In the genomic region with DNA sequence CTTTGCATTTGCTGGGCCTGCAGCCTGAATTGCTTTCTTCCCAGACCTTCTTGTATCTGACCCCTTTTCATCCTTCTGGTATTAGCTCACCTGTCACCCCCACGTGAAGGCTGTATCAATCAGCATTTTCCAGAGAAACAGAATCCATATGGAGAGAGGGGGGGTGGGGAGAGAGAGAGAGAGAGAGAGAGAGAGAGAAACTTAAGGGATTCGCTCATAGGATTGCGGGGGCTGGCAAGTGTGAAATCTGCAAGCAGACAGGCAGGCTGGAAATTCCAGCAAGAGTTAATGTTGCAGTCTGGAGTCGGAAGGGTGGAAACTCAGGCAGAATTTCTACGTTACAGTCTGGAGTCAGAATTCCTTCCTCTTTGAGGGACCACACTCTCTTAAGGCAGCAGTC, we compare ENCODE assay signal across 36 cellular contexts.
"Had no signal": no experiment of that assay in that cellular context is flagged by ENCODE, and none has a peak within 500 bp of the region (broad histone marks: within the 10 kb centered on the region; RNA-seq: fewer than 3 reads in every experiment).

No MANE protein-coding gene starts in this region.

- H3K9me3 Mint-ChIP-seq: activated CD4-positive, alpha-beta T cell treated with anti-CD3 and anti-CD28 coated beads, Interleukin-2, amount 10 ng/mL, durations not matched to agents 7 days and 5 days; activated naive CD4-positive, alpha-beta T cell treated with anti-CD3 and anti-CD28 coated beads, Interleukin-2, amount 50 U/mL, for 24 hours; activated naive CD8-positive, alpha-beta T cell treated with anti-CD3 and anti-CD28 coated beads, Interleukin-2, amount 10 ng/mL, durations not matched to agents 7 days and 5 days; activated T-cell treated with anti-CD3 and anti-CD28 coated beads, Interleukin-2, amount 50 U/mL, for 24 hours; activated T-helper 2 cell treated with anti-CD3 and anti-CD28 coated beads, Interferon-gamma antibody, Interleukin-2, Interleukin-4, amounts not matched to agents 10 μg/mL and 5 μg/mL and 100 μg/mL, durations not matched to agents 14 hours and 24 hours and 36 hours; T-helper 1 cell treated with Interleukin-12 subunit alpha and Interleukin-12 subunit beta and Interleukin-4 antibody, amounts not matched to agents 30 μg/mL and 1 μg/mL, for 36 hours; T-helper 2 cell treated with Interferon-gamma antibody and Interleukin-4, amounts not matched to agents 5 μg/mL and 100 μg/mL, for 36 hours; WTC11 had no signal

- H3K36me3 Mint-ChIP-seq: activated naive CD4-positive, alpha-beta T cell treated with anti-CD3 and anti-CD28 coated beads, Interleukin-2, amount 50 U/mL, for 24 hours; activated naive CD8-positive, alpha-beta T cell treated with anti-CD3 and anti-CD28 coated beads, Interleukin-2, amount 10 ng/mL, durations not matched to agents 7 days and 5 days; WTC11 had no signal

- H3K4me1 ChIP-seq: ascending aorta, body of pancreas, SJSA1 had no signal

- H3K9me3 ChIP-seq: ascending aorta, body of pancreas, SJSA1, SK-N-SH had no signal

- H3K36me3 ChIP-seq: ascending aorta, SJSA1 had no signal

- DNase-seq: activated CD4-positive, alpha-beta T cell treated with anti-CD3 and anti-CD28 coated beads for 36 hours; activated CD4-positive, alpha-beta T cell treated with anti-CD3 and anti-CD28 coated beads, Interleukin-2, amount 10 ng/mL, durations not matched to agents 7 days and 5 days; activated CD4-positive, alpha-beta T cell treated with anti-CD3 and anti-CD28 coated beads, Interleukin-2, amount 50 U/mL, for 48 hours; activated CD8-positive, alpha-beta T cell treated with anti-CD3 and anti-CD28 coated beads, Interleukin-2, amount 10 ng/mL, durations not matched to agents 7 days and 5 days; activated gamma-delta T cell; activated naive CD4-positive, alpha-beta T cell treated with Interleukin-2 at 50 U/mL for 16 hours; activated naive CD8-positive, alpha-beta T cell treated with anti-CD3 and anti-CD28 coated beads, Interleukin-2, amount 10 ng/mL, durations not matched to agents 7 days and 5 days; activated T-cell treated with anti-CD3 and anti-CD28 coated beads, Interleukin-2, amount 50 U/mL, for 24 hours; caudate nucleus; Kasumi-1; KG1; MM.1S; MV-4-11; NCI-H1092; NCI-H1436 treated with DMSO at 0.1 percent for 48 hours; NCI-H1694 treated with DMSO at 0.1 percent for 48 hours; NCI-H2029; NCI-H2107; NCI-H2171; NCI-H446; NCI-H510A treated with DMSO at 0.1 percent for 48 hours; NCI-H526 treated with DMSO at 0.1 percent for 48 hours; NCI-H774; RPMI8226; SHP77 treated with DMSO at 0.1 percent for 48 hours; SK-N-SH had no signal

- H3K9ac ChIP-seq: SK-N-SH had no signal

- H3K4me2 ChIP-seq: SK-N-SH had no signal

- H3K4me3 Mint-ChIP-seq: activated CD4-positive, alpha-beta T cell treated with anti-CD3 and anti-CD28 coated beads for 36 hours; activated CD4-positive, alpha-beta T cell treated with anti-CD3 and anti-CD28 coated beads, Interleukin-2, amount 10 ng/mL, durations not matched to agents 7 days and 5 days; activated CD8-positive, alpha-beta T cell treated with anti-CD3 and anti-CD28 coated beads, Interleukin-2, amount 10 ng/mL, durations not matched to agents 7 days and 5 days; activated naive CD4-positive, alpha-beta T cell treated with anti-CD3 and anti-CD28 coated beads, Interleukin-2, amount 50 U/mL, for 24 hours; activated naive CD8-positive, alpha-beta T cell treated with anti-CD3 and anti-CD28 coated beads, Interleukin-2, amount 10 ng/mL, durations not matched to agents 7 days and 5 days; activated T-cell treated with anti-CD3 and anti-CD28 coated beads, Interleukin-2, amount 50 U/mL, for 24 hours; T-helper 1 cell treated with Interleukin-12 subunit alpha and Interleukin-12 subunit beta and Interleukin-4 antibody, amounts not matched to agents 30 μg/mL and 1 μg/mL, for 36 hours; T-helper 2 cell treated with Interferon-gamma antibody and Interleukin-4, amounts not matched to agents 5 μg/mL and 100 μg/mL, for 36 hours; WTC11 had no signal

- H3K27me3 ChIP-seq: ascending aorta, SJSA1 had no signal

- H3K27ac ChIP-seq: ascending aorta, body of pancreas, SJSA1 had no signal

- H3K27me3 Mint-ChIP-seq: activated CD4-positive, alpha-beta T cell treated with anti-CD3 and anti-CD28 coated beads for 36 hours; activated CD4-positive, alpha-beta T cell treated with anti-CD3 and anti-CD28 coated beads, Interleukin-2, amount 10 ng/mL, durations not matched to agents 7 days and 5 days; activated naive CD8-positive, alpha-beta T cell treated with anti-CD3 and anti-CD28 coated beads, Interleukin-2, amount 10 ng/mL, durations not matched to agents 7 days and 5 days had no signal

- ATAC-seq: activated CD4-positive, alpha-beta T cell treated with anti-CD3 and anti-CD28 coated beads for 36 hours; activated CD4-positive, CD25-positive, alpha-beta regulatory T cell treated with anti-CD3 and anti-CD28 coated beads, Interleukin-2, amount 50 U/mL, for 24 hours; activated CD8-positive, alpha-beta T cell treated with anti-CD3 and anti-CD28 coated beads, Interleukin-2, amount 10 ng/mL, durations not matched to agents 7 days and 5 days; body of pancreas; Panc1; WTC11 had no signal

- H3K4me3 ChIP-seq: ascending aorta, body of pancreas, SJSA1 had no signal

- H3K27ac Mint-ChIP-seq: activated CD4-positive, alpha-beta T cell treated with anti-CD3 and anti-CD28 coated beads for 36 hours; activated CD4-positive, alpha-beta T cell treated with anti-CD3 and anti-CD28 coated beads, Interleukin-2, amount 10 ng/mL, durations not matched to agents 7 days and 5 days; activated CD8-positive, alpha-beta T cell treated with anti-CD3 and anti-CD28 coated beads, Interleukin-2, amount 10 ng/mL, durations not matched to agents 7 days and 5 days; activated naive CD4-positive, alpha-beta T cell treated with anti-CD3 and anti-CD28 coated beads, Interleukin-2, amount 50 U/mL, for 24 hours; activated naive CD8-positive, alpha-beta T cell treated with anti-CD3 and anti-CD28 coated beads, Interleukin-2, amount 10 ng/mL, durations not matched to agents 7 days and 5 days; activated T-cell treated with anti-CD3 and anti-CD28 coated beads, Interleukin-2, amount 50 U/mL, for 24 hours; activated T-helper 2 cell treated with anti-CD3 and anti-CD28 coated beads, Interferon-gamma antibody, Interleukin-2, Interleukin-4, amounts not matched to agents 10 μg/mL and 5 μg/mL and 100 μg/mL, durations not matched to agents 14 hours and 24 hours and 36 hours; T-helper 1 cell treated with Interleukin-12 subunit alpha and Interleukin-12 subunit beta and Interleukin-4 antibody, amounts not matched to agents 30 μg/mL and 1 μg/mL, for 36 hours; T-helper 2 cell treated with Interferon-gamma antibody and Interleukin-4, amounts not matched to agents 5 μg/mL and 100 μg/mL, for 36 hours; WTC11 had no signal

- H3K4me1 Mint-ChIP-seq: activated CD4-positive, alpha-beta T cell treated with anti-CD3 and anti-CD28 coated beads for 36 hours; activated CD4-positive, alpha-beta T cell treated with anti-CD3 and anti-CD28 coated beads, Interleukin-2, amount 10 ng/mL, durations not matched to agents 7 days and 5 days; activated naive CD4-positive, alpha-beta T cell treated with anti-CD3 and anti-CD28 coated beads, Interleukin-2, amount 50 U/mL, for 24 hours; activated naive CD8-positive, alpha-beta T cell treated with anti-CD3 and anti-CD28 coated beads, Interleukin-2, amount 10 ng/mL, durations not matched to agents 7 days and 5 days had no signal
